In the genomic region with DNA sequence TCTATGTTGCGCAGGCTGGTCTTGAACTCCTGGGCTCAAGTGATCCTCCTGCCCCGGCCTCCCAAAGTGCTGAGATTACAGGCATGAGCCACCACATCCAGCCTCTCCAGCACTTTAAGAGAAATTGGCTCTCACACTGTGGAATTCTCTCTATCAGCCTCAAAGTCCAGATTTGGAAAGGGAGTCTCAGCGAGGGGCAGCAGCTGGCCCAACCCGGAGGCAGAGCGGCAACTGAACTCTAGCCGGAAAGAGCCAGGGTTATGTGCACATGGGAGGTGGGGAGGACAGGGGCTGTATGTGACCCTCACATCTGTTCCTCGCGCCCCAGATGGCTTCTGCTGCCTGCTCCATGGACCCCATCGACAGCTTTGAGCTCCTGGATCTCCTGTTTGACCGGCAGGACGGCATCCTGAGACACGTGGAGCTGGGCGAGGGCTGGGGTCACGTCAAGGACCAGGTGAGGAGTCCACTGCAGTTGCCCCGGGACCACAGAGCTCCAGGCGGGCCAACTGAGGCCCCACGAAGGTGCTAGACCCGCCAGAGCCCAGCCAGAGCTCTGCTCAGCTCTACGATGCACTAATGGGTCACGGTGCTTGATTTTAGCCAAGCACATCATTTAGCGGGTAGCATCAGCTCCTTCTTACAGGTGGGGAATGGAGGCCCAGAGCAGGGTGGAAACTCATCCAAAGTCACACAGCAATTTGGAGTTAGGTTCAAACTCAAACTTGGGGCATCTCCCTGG, we compare ENCODE assay signal across 20 cellular contexts. TPM values are rescaled to one million over a fixed set of nuclear protein-coding genes. Genes with fewer than 3 reads are reported as not detected.
DNase-seq lines count a peak whose midpoint lies in the region; ATAC-seq, FAIRE-seq and TF ChIP-seq lines count a peak whose summit lies in the region.
"Had no signal": no experiment of that assay in that cellular context is flagged by ENCODE, and none has a peak within 500 bp of the region (broad histone marks: within the 10 kb centered on the region; RNA-seq: fewer than 3 reads in every experiment).

No MANE protein-coding gene starts in this region.

- H3K27me3 ChIP-seq in duodenal mucosa (ENCODE audit: control insufficient read depth in 1 of 2, insufficient read depth in 2 of 2, low read length in 2 of 2), result no peaks in the 10 kb centered on the region
- H3K27me3 ChIP-seq in HepG2 (ENCODE audit: control insufficient read depth in 1 of 2, insufficient read depth in 2 of 2, low read length in 2 of 2), result no peaks in the 10 kb centered on the region

- no peak for FAIRE-seq in HepG2 (lab: Jason Lieb, UNC)
- FAIRE-seq: GM12891 had no signal

- TF ChIP-seq EP300 in HepG2 (IDR thresholded peaks at IDR 0.05; ENCODE audit: low read depth in 2 of 2, low read length in 2 of 2), result no peak
- TF ChIP-seq EP300 in HepG2 (CRISPR knock-in tag; IDR thresholded peaks at IDR 0.05; ENCODE audit: borderline replicate concordance), result no peak

- no peak overlapping the region for H3K4me3 Mint-ChIP-seq in progenitor cell of endocrine pancreas (ENCODE audit: low read depth)
- no peak overlapping the region for H3K4me3 Mint-ChIP-seq in activated CD4-positive, alpha-beta memory T cell treated with anti-CD3 and anti-CD28 coated beads, Interleukin-2, amount 10 ng/mL, durations not matched to agents 7 days and 5 days
- H3K4me3 Mint-ChIP-seq: CD14-positive monocyte; CD8-positive, alpha-beta T cell; GM23338 had no signal

- H3K4me3 ChIP-seq in duodenal mucosa (ENCODE audit: low read depth in 1 of 2, low read length in 2 of 2) (peak overlapping the region; percentile 63 to 76), HepG2 (replicated peaks in 1 of 3; ENCODE audit: insufficient read depth in 1 of 3, low read depth in 2 of 3, low read length in 3 of 3) (peak overlapping the region in 1 of 3 experiments; percentile 23; a peak in 1 of 6 replicates)
- H3K4me3 ChIP-seq: GM23338, HAP-1 had no signal

- H3K4me1 ChIP-seq in duodenal mucosa (ENCODE audit: control insufficient read depth in 1 of 2, insufficient read depth in 2 of 2, low read length in 2 of 2), result peaks cover 6 to 24% of the 10 kb centered on the region in 2 donors
- H3K4me1 ChIP-seq in HepG2 (ENCODE audit: insufficient read depth, low read length), result peaks cover 53% of the 10 kb centered on the region
- H3K4me1 ChIP-seq: HAP-1 had no signal

- POLR2A ChIA-PET in HepG2 (lab: Yijun Ruan, JAX), result interaction anchor here (0.7 to 1.8 kb wide), 3 partner anchors 8 to 89 kb away, joined by 3 to 6 read pairs (median 3); no protein-coding TSS in a partner anchor
- POLR2A ChIA-PET in activated CD4-positive, alpha-beta memory T cell treated with anti-CD3 and anti-CD28 coated beads, Interleukin-2, amount 10 ng/mL, durations not matched to agents 7 days and 5 days (lab: Charles Lee), result no interaction called here

- intact Hi-C loops in HepG2 (cut with micrococcal nuclease; ENCODE audit: unreplicated experiment), result no loop called here

- no peak overlapping the region for H2AFZ ChIP-seq in HepG2 (ENCODE audit: low read length)
- H2AFZ ChIP-seq: GM23338 had no signal

- H3K4me1 Mint-ChIP-seq in progenitor cell of endocrine pancreas (ENCODE audit: low read depth), result peaks cover 10% of the 10 kb centered on the region
- H3K4me1 Mint-ChIP-seq in activated CD4-positive, alpha-beta memory T cell treated with anti-CD3 and anti-CD28 coated beads, Interleukin-2, amount 10 ng/mL, durations not matched to agents 7 days and 5 days, result peaks cover 13% of the 10 kb centered on the region
- H3K4me1 Mint-ChIP-seq: GM23338 had no signal

- in situ Hi-C loops in HepG2 (cut with HindIII; ENCODE audit: extremely low pct_ligation_motif_present, low pct_unique_long_range_greater_than_20kb), result no loop called here

- no peaks in the 10 kb centered on the region for H3K27me3 Mint-ChIP-seq in progenitor cell of endocrine pancreas
- peaks cover 1% of the 10 kb centered on the region for H3K27me3 Mint-ChIP-seq in activated CD4-positive, alpha-beta memory T cell treated with anti-CD3 and anti-CD28 coated beads, Interleukin-2, amount 10 ng/mL, durations not matched to agents 7 days and 5 days

- no peaks in the 10 kb centered on the region for H3K9me3 Mint-ChIP-seq in progenitor cell of endocrine pancreas (ENCODE audit: low read depth)
- no peaks in the 10 kb centered on the region for H3K9me3 Mint-ChIP-seq in activated CD4-positive, alpha-beta memory T cell treated with anti-CD3 and anti-CD28 coated beads, Interleukin-2, amount 10 ng/mL, durations not matched to agents 7 days and 5 days
- no peaks in the 10 kb centered on the region for H3K9me3 Mint-ChIP-seq in activated naive CD4-positive, alpha-beta T cell treated with anti-CD3 and anti-CD28 coated beads, Interleukin-2, amount 50 U/mL, for 72 hours
- H3K9me3 Mint-ChIP-seq: CD8-positive, alpha-beta T cell; GM23338 had no signal

- H4K20me1 ChIP-seq in HepG2 (ENCODE audit: insufficient read depth, low read length), result no peaks in the 10 kb centered on the region

- no peaks in the 10 kb centered on the region for H3K79me2 ChIP-seq in HepG2 (ENCODE audit: insufficient read depth, low read length)

- 71% methylated on average over 16 of the region's 21 CpGs for WGBS in HepG2 (ENCODE audit: low lambda C conversion rate)

- no TSS peak for BruUV-seq in HepG2 (replicated peaks; lab: Mats Ljungman, UMichigan)

- CTCF ChIA-PET in HepG2 (lab: Yijun Ruan, JAX; ENCODE audit: low intra/inter-chr PET ratio, low total read pairs), result no interaction called here
- CTCF ChIA-PET in activated CD4-positive, alpha-beta memory T cell treated with anti-CD3 and anti-CD28 coated beads, Interleukin-2, amount 10 ng/mL, durations not matched to agents 7 days and 5 days (lab: Charles Lee), result interaction anchor here (0.5 to 2.9 kb wide), 3 partner anchors 15 to 167 kb away, joined by 6 to 25 read pairs (median 8); no protein-coding TSS in a partner anchor

- H3K36me3 ChIP-seq in duodenal mucosa (ENCODE audit: control insufficient read depth in 1 of 2, insufficient read depth in 2 of 2, low read length in 2 of 2) (peaks cover 0 to 10% of the 10 kb centered on the region in 2 donors), HepG2 (replicated peaks in 1 of 2; ENCODE audit: control insufficient read depth in 1 of 2, insufficient read depth in 2 of 2, low read length in 2 of 2) (peaks cover 4% of the 10 kb centered on the region in 2 experiments; a peak in 3 of 5 replicates)
- H3K36me3 ChIP-seq: HAP-1 had no signal

- H3K27ac Mint-ChIP-seq in progenitor cell of endocrine pancreas, result peak overlapping the region; percentile 20
- no peak overlapping the region for H3K27ac Mint-ChIP-seq in activated CD4-positive, alpha-beta memory T cell treated with anti-CD3 and anti-CD28 coated beads, Interleukin-2, amount 10 ng/mL, durations not matched to agents 7 days and 5 days
- H3K27ac Mint-ChIP-seq in activated naive CD4-positive, alpha-beta T cell treated with anti-CD3 and anti-CD28 coated beads, Interleukin-2, amount 50 U/mL, for 72 hours, result no peak overlapping the region
- H3K27ac Mint-ChIP-seq: CD14-positive monocyte; CD8-positive, alpha-beta T cell; GM23338 had no signal

- H3K9me3 ChIP-seq in duodenal mucosa (ENCODE audit: control insufficient read depth in 1 of 2, low read length in 2 of 2) (no peaks in the 10 kb centered on the region), HepG2 (ENCODE audit: low read length) (no peaks in the 10 kb centered on the region)
- H3K9me3 ChIP-seq: HAP-1 had no signal

- TF ChIP-seq RAD21 in HepG2 (CRISPR knock-in tag; IDR thresholded peaks at IDR 0.05), result no peak

- H3K27ac ChIP-seq in duodenal mucosa (ENCODE audit: low read depth, low read length) (no peak overlapping the region), HepG2 (ENCODE audit: extremely low read length, insufficient read depth, low read length) (peak overlapping the region; percentile 26)
- H3K27ac ChIP-seq: 22Rv1, HL-60 had no signal

- peak overlapping the region; percentile 27 for H3K4me2 ChIP-seq in HepG2 (ENCODE audit: low read depth, low read length)
- H3K4me2 ChIP-seq: GM23338 had no signal

- no peaks in the 10 kb centered on the region for H3K36me3 Mint-ChIP-seq in progenitor cell of endocrine pancreas (ENCODE audit: insufficient read depth)
- H3K36me3 Mint-ChIP-seq in activated CD4-positive, alpha-beta memory T cell treated with anti-CD3 and anti-CD28 coated beads, Interleukin-2, amount 10 ng/mL, durations not matched to agents 7 days and 5 days (ENCODE audit: low read depth), result no peaks in the 10 kb centered on the region
- H3K36me3 Mint-ChIP-seq in activated naive CD4-positive, alpha-beta T cell treated with anti-CD3 and anti-CD28 coated beads, Interleukin-2, amount 50 U/mL, for 72 hours, result no peaks in the 10 kb centered on the region
- H3K36me3 Mint-ChIP-seq: CD14-positive monocyte; CD8-positive, alpha-beta T cell had no signal

- DNase-seq in DMS 273 (lab: John Stamatoyannopoulos, UW; ENCODE audit: unreplicated experiment) (peak; percentile 50), DMS 273 treated with DMSO at 0.1 percent for 48 hours (lab: John Stamatoyannopoulos, UW) (no peak), HepG2 (ENCODE audit: low spot score) (no peak), progenitor cell of endocrine pancreas (ENCODE audit: low spot score, unreplicated experiment) (no peak)
- no peak for DNase-seq in activated CD4-positive, alpha-beta memory T cell treated with anti-CD3 and anti-CD28 coated beads, Interleukin-2, amount 10 ng/mL, durations not matched to agents 7 days and 5 days
- no peak for DNase-seq in activated naive CD4-positive, alpha-beta T cell treated with anti-CD3 and anti-CD28 coated beads, Interleukin-2, amount 50 U/mL, for 72 hours (ENCODE audit: low spot score in 2 of 2)
- no peak for DNase-seq in stimulated activated CD4-positive, alpha-beta T cell treated with anti-CD3 and anti-CD28 coated beads, Interleukin-1b, Interleukin-23, amount 100 ng/mL, for 48 hours
- DNase-seq: CD8-positive, alpha-beta T cell; COR-L47; IMR-90 had no signal

- no peak for ATAC-seq in HepG2
- no peak for ATAC-seq in activated naive CD4-positive, alpha-beta T cell treated with anti-CD3 and anti-CD28 coated beads, Interleukin-2, amount 50 U/mL, for 72 hours
- ATAC-seq: CD8-positive, alpha-beta T cell; GM23338 had no signal

- H3K9ac ChIP-seq in duodenal mucosa (ENCODE audit: low read depth in 1 of 2, low read length in 2 of 2), result peak overlapping the region; percentile 49 to 61
- H3K9ac ChIP-seq in HepG2 (ENCODE audit: insufficient read depth, low read depth, low read length), result no peak overlapping the region

- no peak for TF ChIP-seq POLR2A in HepG2 (IDR thresholded peaks at IDR 0.05; ENCODE audit: insufficient read depth in 1 of 2, low read depth in 2 of 2, low read length in 2 of 2)

- no peak for TF ChIP-seq CTCF in HepG2 (CRISPR knock-in tag; IDR thresholded peaks at IDR 0.05)
- TF ChIP-seq CTCF in progenitor cell of endocrine pancreas (IDR thresholded peaks at IDR 0.05; ENCODE audit: unreplicated experiment), result no peak

RNA-seq across cellular contexts. Expression of a gene that starts 1.3 kb away (rescaled TPM):
- total RNA-seq in HepG2 (2016; rRNA removed; fragmentation: Illumina TruSeq; extraction: Trizol) (3.8 and 4.5 TPM in 2 replicates), progenitor cell of endocrine pancreas (2.4 and 2.9 TPM in 2 replicates)
- total RNA-seq in HepG2 (2016; cell fraction: cytosol; rRNA removed; fragmentation: Illumina TruSeq; extraction: Trizol; ENCODE audit: low read depth), result 0.61 and 1.3 TPM in 2 replicates
- total RNA-seq in HepG2 (2016; cell fraction: insoluble cytoplasmic fraction; rRNA removed; fragmentation: Illumina TruSeq; extraction: Trizol), result 2.7 and 4.7 TPM in 2 replicates
- 1.9 and 2.1 TPM in 2 replicates for total RNA-seq in HepG2 (2016; cell fraction: membrane; rRNA removed; fragmentation: Illumina TruSeq; extraction: Trizol)
- 5.9 and 7.0 TPM in 2 replicates for total RNA-seq in HepG2 (2016; cell fraction: nucleus; rRNA removed; fragmentation: Illumina TruSeq; extraction: Trizol)
- polyA plus RNA-seq in HepG2 (2011; rRNA removed), result 3.8 and 7.0 TPM in 2 replicates
- polyA plus RNA-seq in HepG2 (2011; cell fraction: cytosol; rRNA removed), result 3.1 and 5.0 TPM in 2 replicates
- 7.4 and 9.2 TPM in 2 replicates for polyA plus RNA-seq in HepG2 (2011; cell fraction: nucleus; rRNA removed)
- polyA plus RNA-seq in HepG2 (2012), result 13.4 and 16.9 TPM in 2 replicates
- polyA plus RNA-seq in HepG2 (2016; cell fraction: cytosol; fragmentation: Illumina TruSeq; extraction: Trizol; ENCODE audit: low read depth), result 2.1 and 2.2 TPM in 2 replicates
- polyA plus RNA-seq in HepG2 (2016; cell fraction: insoluble cytoplasmic fraction; fragmentation: Illumina TruSeq; extraction: Trizol; ENCODE audit: low read depth), result 11.1 and 13.5 TPM in 2 replicates
- 4.0 and 5.2 TPM in 2 replicates for polyA plus RNA-seq in HepG2 (2016; cell fraction: membrane; fragmentation: Illumina TruSeq; extraction: Trizol; ENCODE audit: low read depth)
- polyA plus RNA-seq in HepG2 (2016; cell fraction: nucleus; fragmentation: Illumina TruSeq; extraction: Trizol; ENCODE audit: insufficient read depth, low read depth), result 28.4 and 29.8 TPM in 2 replicates
- polyA minus RNA-seq in HepG2 (2011; rRNA and poly(A)+ RNA removed; ENCODE audit: low replicate concordance), result 0.09 and 2.9 TPM in 2 replicates
- 1.7 and 3.2 TPM in 2 replicates for polyA minus RNA-seq in HepG2 (2011; cell fraction: cytosol; rRNA and poly(A)+ RNA removed)
- 2.1 and 2.6 TPM in 2 replicates for polyA minus RNA-seq in HepG2 (2011; cell fraction: nucleus; rRNA and poly(A)+ RNA removed)
- total RNA-seq in activated CD4-positive, alpha-beta memory T cell treated with anti-CD3 and anti-CD28 coated beads, Interleukin-2, amount 10 ng/mL, durations not matched to agents 7 days and 5 days, result under 1 TPM; 0.15 to 0.38 TPM
- under 1 TPM in 1 of 2 donors, not detected in 1; 0.59 TPM for total RNA-seq in activated naive CD4-positive, alpha-beta T cell treated with anti-CD3 and anti-CD28 coated beads, Interleukin-2, amount 50 U/mL, for 72 hours
- total RNA-seq: A673; CD8-positive, alpha-beta T cell; G401; GM23338; IMR-90 had no signal
- polyA plus RNA-seq: BJ, CD14-positive monocyte, IMR-90 had no signal

RNA-seq across cellular contexts. Expression of a gene that starts 27.6 kb away (rescaled TPM):
- total RNA-seq in HepG2 (2016; rRNA removed; fragmentation: Illumina TruSeq; extraction: Trizol) (8.6 and 11.0 TPM in 2 replicates), progenitor cell of endocrine pancreas (33.2 and 35.1 TPM in 2 replicates)
- total RNA-seq in HepG2 (2016; cell fraction: cytosol; rRNA removed; fragmentation: Illumina TruSeq; extraction: Trizol; ENCODE audit: low read depth), result 7.2 and 9.1 TPM in 2 replicates
- 7.9 and 10.6 TPM in 2 replicates for total RNA-seq in HepG2 (2016; cell fraction: insoluble cytoplasmic fraction; rRNA removed; fragmentation: Illumina TruSeq; extraction: Trizol)
- total RNA-seq in HepG2 (2016; cell fraction: membrane; rRNA removed; fragmentation: Illumina TruSeq; extraction: Trizol), result 7.5 and 8.1 TPM in 2 replicates
- 7.0 and 8.1 TPM in 2 replicates for total RNA-seq in HepG2 (2016; cell fraction: nucleus; rRNA removed; fragmentation: Illumina TruSeq; extraction: Trizol)
- polyA plus RNA-seq in HepG2 (2011; rRNA removed), result 18.4 and 20.7 TPM in 2 replicates
- polyA plus RNA-seq in HepG2 (2011; cell fraction: cytosol; rRNA removed), result 12.2 and 19.4 TPM in 2 replicates
- polyA plus RNA-seq in HepG2 (2011; cell fraction: nucleus; rRNA removed), result 69.5 and 82.9 TPM in 2 replicates
- 7.3 and 9.2 TPM in 2 replicates for polyA plus RNA-seq in HepG2 (2012)
- polyA plus RNA-seq in HepG2 (2016; cell fraction: cytosol; fragmentation: Illumina TruSeq; extraction: Trizol; ENCODE audit: low read depth), result 4.6 and 5.1 TPM in 2 replicates
- polyA plus RNA-seq in HepG2 (2016; cell fraction: insoluble cytoplasmic fraction; fragmentation: Illumina TruSeq; extraction: Trizol; ENCODE audit: low read depth), result 9.5 and 10.8 TPM in 2 replicates
- 6.0 TPM in 2 replicates for polyA plus RNA-seq in HepG2 (2016; cell fraction: membrane; fragmentation: Illumina TruSeq; extraction: Trizol; ENCODE audit: low read depth)
- 31.6 and 35.6 TPM in 2 replicates for polyA plus RNA-seq in HepG2 (2016; cell fraction: nucleus; fragmentation: Illumina TruSeq; extraction: Trizol; ENCODE audit: insufficient read depth, low read depth)
- 18.0 and 19.2 TPM in 2 replicates for polyA minus RNA-seq in HepG2 (2011; rRNA and poly(A)+ RNA removed; ENCODE audit: low replicate concordance)
- 6.8 and 7.4 TPM in 2 replicates for polyA minus RNA-seq in HepG2 (2011; cell fraction: cytosol; rRNA and poly(A)+ RNA removed)
- polyA minus RNA-seq in HepG2 (2011; cell fraction: nucleus; rRNA and poly(A)+ RNA removed), result 9.0 TPM in 2 replicates
- 10 to 100 TPM; 37.0 to 37.7 TPM for total RNA-seq in activated CD4-positive, alpha-beta memory T cell treated with anti-CD3 and anti-CD28 coated beads, Interleukin-2, amount 10 ng/mL, durations not matched to agents 7 days and 5 days
- total RNA-seq in activated naive CD4-positive, alpha-beta T cell treated with anti-CD3 and anti-CD28 coated beads, Interleukin-2, amount 50 U/mL, for 72 hours, result 10 to 100 TPM; 35.3 to 37.9 TPM

RNA-seq across cellular contexts. Expression of a gene that starts 27.7 kb away (rescaled TPM):
- 0.13 TPM in 1 of 2 replicates, not detected in the other for total RNA-seq in HepG2 (2016; rRNA removed; fragmentation: Illumina TruSeq; extraction: Trizol)
- total RNA-seq in HepG2 (2016; cell fraction: cytosol; rRNA removed; fragmentation: Illumina TruSeq; extraction: Trizol; ENCODE audit: low read depth), result not detected in 2 replicates
- total RNA-seq in HepG2 (2016; cell fraction: insoluble cytoplasmic fraction; rRNA removed; fragmentation: Illumina TruSeq; extraction: Trizol), result 0.06 and 0.19 TPM in 2 replicates
- total RNA-seq in HepG2 (2016; cell fraction: membrane; rRNA removed; fragmentation: Illumina TruSeq; extraction: Trizol), result not detected in 2 replicates
- 0.22 TPM in 1 of 2 replicates, not detected in the other for total RNA-seq in HepG2 (2016; cell fraction: nucleus; rRNA removed; fragmentation: Illumina TruSeq; extraction: Trizol)
- 0.17 and 0.24 TPM in 2 replicates for polyA plus RNA-seq in HepG2 (2011; rRNA removed)
- polyA plus RNA-seq in HepG2 (2011; cell fraction: cytosol; rRNA removed), result 0.15 and 0.19 TPM in 2 replicates
- 0.97 and 1.2 TPM in 2 replicates for polyA plus RNA-seq in HepG2 (2011; cell fraction: nucleus; rRNA removed)
- polyA plus RNA-seq in HepG2 (2012), result 0.13 and 0.28 TPM in 2 replicates
- polyA plus RNA-seq in HepG2 (2016; cell fraction: cytosol; fragmentation: Illumina TruSeq; extraction: Trizol; ENCODE audit: low read depth), result not detected in 2 replicates
- not detected in 2 replicates for polyA plus RNA-seq in HepG2 (2016; cell fraction: insoluble cytoplasmic fraction; fragmentation: Illumina TruSeq; extraction: Trizol; ENCODE audit: low read depth)
- not detected in 2 replicates for polyA plus RNA-seq in HepG2 (2016; cell fraction: membrane; fragmentation: Illumina TruSeq; extraction: Trizol; ENCODE audit: low read depth)
- 0.36 and 0.63 TPM in 2 replicates for polyA plus RNA-seq in HepG2 (2016; cell fraction: nucleus; fragmentation: Illumina TruSeq; extraction: Trizol; ENCODE audit: insufficient read depth, low read depth)
- 0.07 and 0.20 TPM in 2 replicates for polyA minus RNA-seq in HepG2 (2011; rRNA and poly(A)+ RNA removed; ENCODE audit: low replicate concordance)
- not detected in 2 replicates for polyA minus RNA-seq in HepG2 (2011; cell fraction: cytosol; rRNA and poly(A)+ RNA removed)
- 0.25 TPM in 1 of 2 replicates, not detected in the other for polyA minus RNA-seq in HepG2 (2011; cell fraction: nucleus; rRNA and poly(A)+ RNA removed)
- 0.89 and 1.6 TPM in 2 replicates for total RNA-seq in progenitor cell of endocrine pancreas
- total RNA-seq in activated CD4-positive, alpha-beta memory T cell treated with anti-CD3 and anti-CD28 coated beads, Interleukin-2, amount 10 ng/mL, durations not matched to agents 7 days and 5 days, result 1 to 10 TPM; 1.3 TPM
- total RNA-seq in activated naive CD4-positive, alpha-beta T cell treated with anti-CD3 and anti-CD28 coated beads, Interleukin-2, amount 50 U/mL, for 72 hours, result 1 to 10 TPM; 1.7 to 4.2 TPM

RNA-seq across cellular contexts. Expression of a gene that starts 30.8 kb away (rescaled TPM):
- total RNA-seq in HepG2 (2016; rRNA removed; fragmentation: Illumina TruSeq; extraction: Trizol) (72.2 and 80.9 TPM in 2 replicates), progenitor cell of endocrine pancreas (149 and 154 TPM in 2 replicates)
- total RNA-seq in HepG2 (2016; cell fraction: cytosol; rRNA removed; fragmentation: Illumina TruSeq; extraction: Trizol; ENCODE audit: low read depth), result 141 and 153 TPM in 2 replicates
- total RNA-seq in HepG2 (2016; cell fraction: insoluble cytoplasmic fraction; rRNA removed; fragmentation: Illumina TruSeq; extraction: Trizol), result 63.3 and 84.3 TPM in 2 replicates
- total RNA-seq in HepG2 (2016; cell fraction: membrane; rRNA removed; fragmentation: Illumina TruSeq; extraction: Trizol), result 168 and 190 TPM in 2 replicates
- total RNA-seq in HepG2 (2016; cell fraction: nucleus; rRNA removed; fragmentation: Illumina TruSeq; extraction: Trizol), result 40.1 and 53.8 TPM in 2 replicates
- 70.3 and 88.1 TPM in 2 replicates for polyA plus RNA-seq in HepG2 (2011; rRNA removed)
- 63.3 and 103 TPM in 2 replicates for polyA plus RNA-seq in HepG2 (2011; cell fraction: cytosol; rRNA removed)
- 96.2 and 101 TPM in 2 replicates for polyA plus RNA-seq in HepG2 (2011; cell fraction: nucleus; rRNA removed)
- 73.5 and 112 TPM in 2 replicates for polyA plus RNA-seq in HepG2 (2012)
- 205 and 223 TPM in 2 replicates for polyA plus RNA-seq in HepG2 (2016; cell fraction: cytosol; fragmentation: Illumina TruSeq; extraction: Trizol; ENCODE audit: low read depth)
- 99.4 and 124 TPM in 2 replicates for polyA plus RNA-seq in HepG2 (2016; cell fraction: insoluble cytoplasmic fraction; fragmentation: Illumina TruSeq; extraction: Trizol; ENCODE audit: low read depth)
- polyA plus RNA-seq in HepG2 (2016; cell fraction: membrane; fragmentation: Illumina TruSeq; extraction: Trizol; ENCODE audit: low read depth), result 271 and 285 TPM in 2 replicates
- polyA plus RNA-seq in HepG2 (2016; cell fraction: nucleus; fragmentation: Illumina TruSeq; extraction: Trizol; ENCODE audit: insufficient read depth, low read depth), result 113 and 116 TPM in 2 replicates
- polyA minus RNA-seq in HepG2 (2011; rRNA and poly(A)+ RNA removed; ENCODE audit: low replicate concordance), result 82.8 and 120 TPM in 2 replicates
- polyA minus RNA-seq in HepG2 (2011; cell fraction: cytosol; rRNA and poly(A)+ RNA removed), result 55.4 and 61.2 TPM in 2 replicates
- 25.8 and 27.8 TPM in 2 replicates for polyA minus RNA-seq in HepG2 (2011; cell fraction: nucleus; rRNA and poly(A)+ RNA removed)
- 100 to 1,000 TPM; 186 to 202 TPM for total RNA-seq in activated CD4-positive, alpha-beta memory T cell treated with anti-CD3 and anti-CD28 coated beads, Interleukin-2, amount 10 ng/mL, durations not matched to agents 7 days and 5 days
- 100 to 1,000 TPM; 125 to 187 TPM for total RNA-seq in activated naive CD4-positive, alpha-beta T cell treated with anti-CD3 and anti-CD28 coated beads, Interleukin-2, amount 50 U/mL, for 72 hours
